In genomic region chr1:1144843-1145546, GRCh38 we compare ENCODE assay signal across 13 cellular contexts. TPM values are rescaled to one million over a fixed set of nuclear protein-coding genes. Genes with fewer than 3 reads are reported as not detected.
DNase-seq lines count a peak whose midpoint lies in the region; ATAC-seq, FAIRE-seq and TF ChIP-seq lines count a peak whose summit lies in the region.
"Had no signal": no experiment of that assay in that cellular context is flagged by ENCODE, and none has a peak within 500 bp of the region (broad histone marks: within the 10 kb centered on the region; RNA-seq: fewer than 3 reads in every experiment).

No MANE protein-coding gene starts in this region.

- no peaks in the 10 kb centered on the region for H3K4me1 ChIP-seq in endothelial cell of umbilical vein (ENCODE audit: control insufficient read depth, extremely low read depth, insufficient read depth, low read length)
- H3K4me1 ChIP-seq: parathyroid adenoma had no signal

- no peaks in the 10 kb centered on the region for H3K9me1 ChIP-seq in endothelial cell of umbilical vein (replicated peaks; ENCODE audit: control insufficient read depth, extremely low read depth, insufficient read depth, low read length)

- no peak for TF ChIP-seq POLR2A in endothelial cell of umbilical vein (IDR thresholded peaks at IDR 0.05; ENCODE audit: low read depth, low read length)

- ATAC-seq in sciatic nerve (peak; percentile 6), HG02870 (IDR thresholded peaks at IDR 0.05; ENCODE audit: unreplicated experiment) (no peak)
- ATAC-seq: heart left ventricle had no signal

- H3K9me3 ChIP-seq in endothelial cell of umbilical vein (replicated peaks; ENCODE audit: control insufficient read depth, insufficient read depth, low read length) = no peaks in the 10 kb centered on the region
- H3K9me3 ChIP-seq: heart left ventricle, left lung had no signal

- H2AFZ ChIP-seq in endothelial cell of umbilical vein (ENCODE audit: low read depth, low read length) = no peak overlapping the region
- H2AFZ ChIP-seq: parathyroid adenoma had no signal

- H3K4me2 ChIP-seq in endothelial cell of umbilical vein (ENCODE audit: insufficient read depth, low read length) = no peak overlapping the region

- BruUV-seq in endothelial cell of umbilical vein (replicated peaks; lab: Mats Ljungman, UMichigan) = no TSS peak

- no peaks in the 10 kb centered on the region for H3K36me3 ChIP-seq in endothelial cell of umbilical vein (ENCODE audit: control insufficient read depth in 2 of 2, extremely low read depth in 1 of 2, insufficient read depth in 2 of 2, low read length in 2 of 2)
- H3K36me3 ChIP-seq: heart left ventricle, left lung had no signal

- dilution Hi-C loops in endothelial cell of umbilical vein (cut with MboI; ENCODE audit: extremely low pct_ligation_motif_present, low sequenced_read_pairs) = no loop called here

- H3K27ac ChIP-seq in endothelial cell of umbilical vein (ENCODE audit: insufficient read depth, low read depth, low read length) (no peak overlapping the region), dorsolateral prefrontal cortex (no peak overlapping the region)
- H3K27ac ChIP-seq: parathyroid adenoma had no signal

- DNase-seq in DMS153 treated with DMSO at 0.1 percent for 48 hours (lab: John Stamatoyannopoulos, UW; ENCODE audit: unreplicated experiment) = peak; percentile 52
- peak; percentile 76 for DNase-seq in NCI-H510A treated with DMSO at 0.1 percent for 48 hours (lab: John Stamatoyannopoulos, UW)
- no peak for DNase-seq in endothelial cell of umbilical vein (ENCODE audit: low read depth, low spot score)
- no peak for DNase-seq in sciatic nerve (ENCODE audit: low spot score)
- no peak for DNase-seq in dorsolateral prefrontal cortex
- DNase-seq in inferior parietal cortex (ENCODE audit: extremely low spot score) = no peak
- DNase-seq: heart left ventricle, IMR-90, left lung had no signal

- H3K9ac ChIP-seq in endothelial cell of umbilical vein (replicated peaks; ENCODE audit: extremely low read depth, insufficient read depth, low read length) = no peak overlapping the region
- H3K9ac ChIP-seq: parathyroid adenoma had no signal

- H3K79me2 ChIP-seq in endothelial cell of umbilical vein (ENCODE audit: control insufficient read depth, insufficient read depth, low read length) = no peaks in the 10 kb centered on the region
- H3K79me2 ChIP-seq: parathyroid adenoma had no signal

- POLR2A ChIA-PET in endothelial cell of umbilical vein (lab: Charles Lee) = no interaction called here

- intact Hi-C loops in endothelial cell of umbilical vein (cut with micrococcal nuclease) = no loop called here
- intact Hi-C loops in sciatic nerve (cut with DNase I) = no loop called here
- intact Hi-C loops in dorsolateral prefrontal cortex (cut with DNase I) = no loop called here

- no peak for FAIRE-seq in endothelial cell of umbilical vein (lab: Jason Lieb, UNC)
- FAIRE-seq: endometrium, H54 had no signal

- H3K27me3 ChIP-seq in endothelial cell of umbilical vein (ENCODE audit: control insufficient read depth in 2 of 2, insufficient read depth in 2 of 2, low read length in 2 of 2) = peaks cover 0 to 2% of the 10 kb centered on the region in 2 experiments
- peaks cover 0 to 10% (median 0%) of the 10 kb centered on the region in 45 donors for H3K27me3 ChIP-seq in dorsolateral prefrontal cortex

- CTCF ChIA-PET in endothelial cell of umbilical vein (lab: Charles Lee) = no interaction called here

- TF ChIP-seq CTCF in endothelial cell of umbilical vein (IDR thresholded peaks at IDR 0.05; ENCODE audit: extremely low read depth in 1 of 2, insufficient read depth in 1 of 2, low read depth in 1 of 2, low read length in 2 of 2) (no peak), dorsolateral prefrontal cortex (IDR thresholded peaks at IDR 0.05 in 54 of 56, conservative IDR thresholded peaks at IDR 0.05 in 2 of 56; ENCODE audit: low read depth in 1 of 56, partially characterized antibody in 56 of 56) (no peak)

- H4K20me1 ChIP-seq in endothelial cell of umbilical vein (replicated peaks; ENCODE audit: control insufficient read depth, extremely low read depth, insufficient read depth, low read length) = no peaks in the 10 kb centered on the region

- H3K4me3 ChIP-seq in endothelial cell of umbilical vein (replicated peaks in 1 of 3; ENCODE audit: insufficient read depth in 1 of 3, low read depth in 1 of 3, low read length in 3 of 3) (no peak overlapping the region), dorsolateral prefrontal cortex (no peak overlapping the region)
- H3K4me3 ChIP-seq: heart left ventricle, left lung had no signal

TF ChIP-seq in endothelial cell of umbilical vein, 7 proteins besides CTCF, POLR2A, EP300 and RAD21:
- TF ChIP-seq EZH2 (IDR thresholded peaks at IDR 0.05; ENCODE audit: borderline replicate concordance, low read depth, low read length, severe bottlenecking) = no peak
- no peak for TF ChIP-seq MYC (IDR thresholded peaks at IDR 0.05; ENCODE audit: low read depth, low read length)
- TF ChIP-seq MAX (IDR thresholded peaks at IDR 0.05; ENCODE audit: insufficient read depth, insufficient read length) = peak; percentile 18
- TF ChIP-seq FOS (IDR thresholded peaks at IDR 0.05; ENCODE audit: borderline replicate concordance, insufficient read depth, low read length) = no peak
- no peak for TF ChIP-seq JUN (IDR thresholded peaks at IDR 0.05; ENCODE audit: borderline replicate concordance, insufficient read depth, insufficient read length, low read depth)

RNA-seq across cellular contexts. Expression of gene TTLL10, which starts 28.7 kb away (rescaled TPM):
- not detected in 2 replicates for total RNA-seq in endothelial cell of umbilical vein
- not detected in 2 replicates for polyA plus RNA-seq in endothelial cell of umbilical vein
- not detected in 2 replicates for polyA plus RNA-seq in endothelial cell of umbilical vein (2011; cell fraction: cytosol; rRNA removed)
- not detected in 2 replicates for polyA plus RNA-seq in endothelial cell of umbilical vein (2011; cell fraction: nucleus; rRNA removed)
- polyA plus RNA-seq in endothelial cell of umbilical vein (2012) = not detected in 2 replicates
- not detected in 2 replicates for polyA minus RNA-seq in endothelial cell of umbilical vein
- polyA minus RNA-seq in endothelial cell of umbilical vein (2011; cell fraction: cytosol; rRNA and poly(A)+ RNA removed) = not detected
- not detected in 2 replicates for polyA minus RNA-seq in endothelial cell of umbilical vein (2011; cell fraction: nucleus; rRNA and poly(A)+ RNA removed)
- 0.71 TPM for total RNA-seq in sciatic nerve
- total RNA-seq in dorsolateral prefrontal cortex = under 1 TPM in 4 of 120 experiments, not detected in 116; 0.50 to 0.91 (median 0.70) TPM
- total RNA-seq: IMR-90 had no signal
- polyA plus RNA-seq: IMR-90 had no signal

RNA-seq across cellular contexts. Expression of gene C1orf159, which starts 29.1 kb away (rescaled TPM):
- 19.7 and 20.1 TPM in 2 replicates for total RNA-seq in endothelial cell of umbilical vein
- 16.1 and 20.1 TPM in 2 replicates for polyA plus RNA-seq in endothelial cell of umbilical vein
- 6.9 and 10.8 TPM in 2 replicates for polyA plus RNA-seq in endothelial cell of umbilical vein (2011; cell fraction: cytosol; rRNA removed)
- 34.3 and 36.5 TPM in 2 replicates for polyA plus RNA-seq in endothelial cell of umbilical vein (2011; cell fraction: nucleus; rRNA removed)
- polyA plus RNA-seq in endothelial cell of umbilical vein (2012) = 7.3 and 8.7 TPM in 2 replicates
- 3.6 and 4.6 TPM in 2 replicates for polyA minus RNA-seq in endothelial cell of umbilical vein
- polyA minus RNA-seq in endothelial cell of umbilical vein (2011; cell fraction: cytosol; rRNA and poly(A)+ RNA removed) = 9.5 TPM
- polyA minus RNA-seq in endothelial cell of umbilical vein (2011; cell fraction: nucleus; rRNA and poly(A)+ RNA removed) = 6.0 and 13.7 TPM in 2 replicates
- 12.0 TPM for total RNA-seq in sciatic nerve
- total RNA-seq in dorsolateral prefrontal cortex = 10 to 100 TPM; 14.3 to 35.0 (median 23.4) TPM

Comparison
In these comparisons a context has a peak if more than half of its experiments do, and no peak if none do; other contexts are left out.
1. DNase-seq: peak in DMS153 treated with DMSO at 0.1 percent for 48 hours (single experiment) and NCI-H510A treated with DMSO at 0.1 percent for 48 hours (single experiment); none in endothelial cell of umbilical vein (single experiment), sciatic nerve (single experiment), dorsolateral prefrontal cortex (0 of 10) and inferior parietal cortex (single experiment).